1 cellular context compared by ENCODE assay signal in genomic region chr5:170228756-170229459, GRCh38.
TF ChIP-seq lines count a peak whose summit lies in the region.

No MANE protein-coding gene starts in this region.

TF ChIP-seq in WTC11, 78 proteins besides CTCF, POLR2A, EP300 and RAD21 (continued from another document):
- TF ChIP-seq ZNF425 (CRISPR knock-in tag; conservative IDR thresholded peaks at IDR 0.05) = no peak
- TF ChIP-seq SOX15 (CRISPR knock-in tag; IDR thresholded peaks at IDR 0.05) = no peak
- TF ChIP-seq ZMAT4 (CRISPR knock-in tag; IDR thresholded peaks at IDR 0.05) = no peak
- no peak for TF ChIP-seq FOXJ3 (CRISPR knock-in tag; IDR thresholded peaks at IDR 0.05; ENCODE audit: borderline replicate concordance)
- TF ChIP-seq MLX (CRISPR knock-in tag; IDR thresholded peaks at IDR 0.05) = no peak
- no peak for TF ChIP-seq ETV6 (CRISPR knock-in tag; IDR thresholded peaks at IDR 0.05)
- TF ChIP-seq ZNF671 (CRISPR knock-in tag; IDR thresholded peaks at IDR 0.05) = no peak
- TF ChIP-seq AFF4 (CRISPR knock-in tag; IDR thresholded peaks at IDR 0.05; ENCODE audit: borderline replicate concordance) = no peak
